In genomic region chr20:5100684-5101347, GRCh38 we compare ENCODE assay signal across 8 cellular contexts. TPM values are rescaled to one million over a fixed set of nuclear protein-coding genes. Genes with fewer than 3 reads are reported as not detected.
A peak's percentile ranks its signal among the peaks of the same experiment; 100 is the strongest.
DNase-seq lines count a peak whose midpoint lies in the region; ATAC-seq and TF ChIP-seq lines count a peak whose summit lies in the region.

No MANE protein-coding gene starts in this region.

- POLR2A ChIA-PET in CD8-positive, alpha-beta T cell (lab: Charles Lee) = interaction anchor here (0.6 to 1.4 kb wide), 7 partner anchors 19 to 516 kb away, joined by 3 to 7 read pairs (median 3); partner anchors contain the start of genes CDS2 and PCNA

- H3K36me3 Mint-ChIP-seq in CD8-positive, alpha-beta T cell = peaks cover 77% of the 10 kb centered on the region

- TF ChIP-seq CTCF in CD8-positive, alpha-beta T cell (IDR thresholded peaks at IDR 0.05) = peak; percentile 94
- TF ChIP-seq CTCF in colonic mucosa (IDR thresholded peaks at IDR 0.05) (peak; percentile 90), right lobe of liver (IDR thresholded peaks at IDR 0.05) (peak; percentile 91 to 94 (median 92))

- intact Hi-C loops in CD8-positive, alpha-beta T cell (cut with DNase I, micrococcal nuclease) = loop anchor here (1.0 to 5.0 kb wide), 5 partner anchors 44 to 494 kb away; no protein-coding TSS in a partner anchor
- intact Hi-C loops in colonic mucosa (cut with DNase I) = loop anchor here (2.0 kb wide), 1 partner anchor 44 kb away; no protein-coding TSS in a partner anchor
- intact Hi-C loops in right lobe of liver (cut with DNase I) = loop anchor here in 1 of 2 donors (5.0 to 10.0 kb wide), 2 partner anchors 316 to 344 kb away; no protein-coding TSS in a partner anchor

- no peaks in the 10 kb centered on the region for H3K27me3 ChIP-seq in CD8-positive, alpha-beta T cell (ENCODE audit: insufficient read depth, low read length)
- H3K27me3 ChIP-seq in HAP-1 (ENCODE audit: low read depth) = no peaks in the 10 kb centered on the region
- no peaks in the 10 kb centered on the region for H3K27me3 ChIP-seq in colonic mucosa
- no peaks in the 10 kb centered on the region for H3K27me3 ChIP-seq in right lobe of liver

- H3K4me3 Mint-ChIP-seq in CD8-positive, alpha-beta T cell = no peak overlapping the region

- H3K9ac ChIP-seq in colonic mucosa (ENCODE audit: low read depth in 2 of 2, low read length in 2 of 2) = no peak overlapping the region

- WGBS in right lobe of liver (ENCODE audit: insufficient coverage, low coverage, low lambda C conversion rate, missing lambda C conversion rate) = 4% methylated on average over 9 of the region's 9 CpGs

- peaks cover 8% of the 10 kb centered on the region for H3K4me1 Mint-ChIP-seq in CD8-positive, alpha-beta T cell (ENCODE audit: low read depth)

- H3K36me3 ChIP-seq in CD8-positive, alpha-beta T cell (ENCODE audit: insufficient read depth, low read length) = peaks cover 24% of the 10 kb centered on the region
- peaks cover 70% of the 10 kb centered on the region for H3K36me3 ChIP-seq in HAP-1 (replicated peaks)
- H3K36me3 ChIP-seq in colonic mucosa = no peaks in the 10 kb centered on the region
- peaks cover 0 to 47% (median 14%) of the 10 kb centered on the region in 4 donors for H3K36me3 ChIP-seq in right lobe of liver

- no peak overlapping the region for H3K4me3 ChIP-seq in CD8-positive, alpha-beta T cell (ENCODE audit: low read depth, low read length)
- no peak overlapping the region for H3K4me3 ChIP-seq in HAP-1
- H3K4me3 ChIP-seq in colonic mucosa = no peak overlapping the region
- no peak overlapping the region for H3K4me3 ChIP-seq in right lobe of liver

- H3K27ac ChIP-seq in CD8-positive, alpha-beta T cell (ENCODE audit: low read depth, low read length) = no peak overlapping the region
- H3K27ac ChIP-seq in colonic mucosa (no peak overlapping the region), right lobe of liver (no peak overlapping the region)

- TF ChIP-seq POLR2A in right lobe of liver (IDR thresholded peaks at IDR 0.05) = no peak

- peak overlapping the region; percentile 57 for H3K27ac Mint-ChIP-seq in CD8-positive, alpha-beta T cell

- in situ Hi-C loops in HAP-1 (cut with MboI; ENCODE audit: low sequenced_read_pairs) = no loop called here

- DNase-seq in CD8-positive, alpha-beta T cell = peak; percentile 39 to 85 (median 71)
- DNase-seq in HAP-1 (ENCODE audit: low spot score in 2 of 2) (peak; percentile 39 to 82), NCI-H226 (peak; percentile 9), colonic mucosa (peak; percentile 81), right lobe of liver (peak; percentile 71 to 78 (median 77))
- peak; percentile 83 for DNase-seq in activated CD4-positive, alpha-beta T cell treated with anti-CD3 and anti-CD28 coated beads for 48 hours
- DNase-seq in stimulated activated CD4-positive, alpha-beta T cell treated with anti-CD3 and anti-CD28 coated beads, TNF-alpha, amount 100 ng/mL, for 4 hours (ENCODE audit: low read depth in 3 of 3) = peak; percentile 52 to 68 (median 53)

- ATAC-seq in CD8-positive, alpha-beta T cell = peak; percentile 96
- ATAC-seq in right lobe of liver (peak; percentile 90 to 96 (median 94)), GM19023 (IDR thresholded peaks at IDR 0.05; ENCODE audit: unreplicated experiment) (no peak)

- no peaks in the 10 kb centered on the region for H3K9me3 ChIP-seq in CD8-positive, alpha-beta T cell (ENCODE audit: low read length)
- no peaks in the 10 kb centered on the region for H3K9me3 ChIP-seq in HAP-1
- no peaks in the 10 kb centered on the region for H3K9me3 ChIP-seq in colonic mucosa
- H3K9me3 ChIP-seq in right lobe of liver = no peaks in the 10 kb centered on the region

- H3K9me3 Mint-ChIP-seq in CD8-positive, alpha-beta T cell = no peaks in the 10 kb centered on the region

- CTCF ChIA-PET in CD8-positive, alpha-beta T cell (lab: Charles Lee) = interaction anchor here (0.6 to 6.4 kb wide), 48 partner anchors 8 to 627 kb away, joined by 3 to 48 read pairs (median 4); partner anchors contain the start of genes CDS2 and PCNA

- H3K4me1 ChIP-seq in CD8-positive, alpha-beta T cell (ENCODE audit: insufficient read depth, low read length) = peaks cover 3% of the 10 kb centered on the region
- H3K4me1 ChIP-seq in HAP-1 (no peaks in the 10 kb centered on the region), colonic mucosa (no peaks in the 10 kb centered on the region), right lobe of liver (no peaks in the 10 kb centered on the region)

- H3K27me3 Mint-ChIP-seq in CD8-positive, alpha-beta T cell (ENCODE audit: low read depth) = no peaks in the 10 kb centered on the region

RNA-seq across cellular contexts. Expression of gene TMEM230, which starts 12.1 kb away (rescaled TPM):
- total RNA-seq in CD8-positive, alpha-beta T cell = 10 to 100 TPM; 20.7 to 23.5 TPM
- total RNA-seq in colonic mucosa (10 to 100 TPM; 54.0 to 80.3 TPM), right lobe of liver (10 to 100 TPM; 60.5 to 88.1 (median 71.5) TPM)

RNA-seq across cellular contexts. Expression of gene PCNA, which starts 18.9 kb away (rescaled TPM):
- total RNA-seq in CD8-positive, alpha-beta T cell = 10 to 100 TPM; 40.2 to 40.6 TPM
- total RNA-seq in colonic mucosa (100 to 1,000 TPM in 1 of 2 donors, 10 to 100 TPM in 1; 59.0 to 204 TPM), right lobe of liver (10 to 100 TPM; 14.8 to 56.1 (median 16.1) TPM)

RNA-seq across cellular contexts. Expression of gene CDS2, which starts 26.0 kb away (rescaled TPM):
- total RNA-seq in CD8-positive, alpha-beta T cell = 10 to 100 TPM; 68.7 to 70.9 TPM
- total RNA-seq in colonic mucosa (10 to 100 TPM; 31.7 to 44.3 TPM), right lobe of liver (10 to 100 TPM; 13.7 to 42.3 (median 31.6) TPM)

Comparison
In these comparisons a context has a peak if more than half of its experiments do, and no peak if none do; other contexts are left out.
1. DNase-seq: peak in every context shown above with its lines; median percentile 83 in activated CD4-positive, alpha-beta T cell treated with anti-CD3 and anti-CD28 coated beads for 48 hours; 81 in colonic mucosa; 77 in right lobe of liver; 71 in CD8-positive, alpha-beta T cell; 60 in HAP-1; 53 in stimulated activated CD4-positive, alpha-beta T cell treated with anti-CD3 and anti-CD28 coated beads, TNF-alpha, amount 100 ng/mL, for 4 hours; 9 in NCI-H226.